19 cellular contexts compared by ENCODE assay signal in genomic region chr13:38394777-38395504, GRCh38. TPM values are rescaled to one million over a fixed set of nuclear protein-coding genes. Genes with fewer than 3 reads are reported as not detected.
DNase-seq lines count a peak whose midpoint lies in the region; ATAC-seq, FAIRE-seq and TF ChIP-seq lines count a peak whose summit lies in the region.
"Had no signal": no experiment of that assay in that cellular context is flagged by ENCODE, and none has a peak within 500 bp of the region (broad histone marks: within the 10 kb centered on the region; RNA-seq: fewer than 3 reads in every experiment).

No MANE protein-coding gene starts in this region.

- ATAC-seq in foreskin keratinocyte (peak; percentile 91), mucosa of descending colon (no peak)
- ATAC-seq: activated CD4-positive, CD25-positive, alpha-beta regulatory T cell treated with anti-CD3 and anti-CD28 coated beads, Interleukin-2, amount 50 U/mL, for 24 hours; CD8-positive, alpha-beta T cell; heart right ventricle; left ventricle myocardium superior; stimulated activated naive CD8-positive, alpha-beta T cell treated with anti-CD3 and anti-CD28 coated beads, Interleukin-15, Interleukin-2, amounts not matched to agents 100 U/mL and 50 U/mL, for 24 hours had no signal

- no peaks in the 10 kb centered on the region for H3K27me3 ChIP-seq in foreskin keratinocyte
- H3K27me3 ChIP-seq: heart right ventricle, neural progenitor cell had no signal

- no peak for FAIRE-seq in frontal cortex (lab: Jason Lieb, UNC)

- peaks cover 16% of the 10 kb centered on the region for H3K4me1 ChIP-seq in foreskin keratinocyte
- H3K4me1 ChIP-seq in mucosa of descending colon (ENCODE audit: low read depth) = no peaks in the 10 kb centered on the region
- H3K4me1 ChIP-seq: heart right ventricle, neural progenitor cell had no signal

- no peaks in the 10 kb centered on the region for H3K9me3 ChIP-seq in mucosa of descending colon

- DNase-seq in DMS53 (lab: John Stamatoyannopoulos, UW) = peak; percentile 57
- no peak for DNase-seq in DMS53 treated with DMSO at 0.1 percent for 48 hours (lab: John Stamatoyannopoulos, UW; ENCODE audit: unreplicated experiment)
- peak; percentile 9 to 16 for DNase-seq in SHP77 (lab: John Stamatoyannopoulos, UW)
- DNase-seq in foreskin keratinocyte = peak; percentile 78 to 90
- no peak for DNase-seq in type B pancreatic cell (ENCODE audit: extremely low spot score, unreplicated experiment)
- no peak for DNase-seq in mucosa of descending colon
- DNase-seq in NCI-H345 treated with DMSO at 0.1 percent for 48 hours (lab: John Stamatoyannopoulos, UW; ENCODE audit: unreplicated experiment) = no peak
- no peak for DNase-seq in frontal cortex (ENCODE audit: low spot score in 2 of 2)
- DNase-seq: 8988T; activated naive CD8-positive, alpha-beta T cell treated with anti-CD3 and anti-CD28 coated beads, Interleukin-2, amount 10 ng/mL, durations not matched to agents 7 days and 5 days; CD8-positive, alpha-beta T cell; H9; heart right ventricle; Kasumi-1; left ventricle myocardium superior; stimulated activated naive CD8-positive, alpha-beta T cell treated with anti-CD3 and anti-CD28 coated beads, Interleukin-15, Interleukin-2, amounts not matched to agents 100 U/mL and 50 U/mL, for 24 hours; SW 1271 had no signal

- H3K4me3 Mint-ChIP-seq in type B pancreatic cell = no peak overlapping the region
- H3K4me3 Mint-ChIP-seq: activated naive CD8-positive, alpha-beta T cell treated with anti-CD3 and anti-CD28 coated beads, Interleukin-2, amount 10 ng/mL, durations not matched to agents 7 days and 5 days; CD8-positive, alpha-beta T cell; H9; neural progenitor cell had no signal

- H3K27ac ChIP-seq in foreskin keratinocyte = peak overlapping the region; percentile 45
- H3K27ac ChIP-seq: heart right ventricle, neural progenitor cell had no signal

- no peaks in the 10 kb centered on the region for H3K27me3 Mint-ChIP-seq in type B pancreatic cell

- no peaks in the 10 kb centered on the region for H3K9me3 Mint-ChIP-seq in type B pancreatic cell
- H3K9me3 Mint-ChIP-seq: activated naive CD8-positive, alpha-beta T cell treated with anti-CD3 and anti-CD28 coated beads, Interleukin-2, amount 10 ng/mL, durations not matched to agents 7 days and 5 days; H9 had no signal

- H3K36me3 ChIP-seq in mucosa of descending colon (ENCODE audit: low read depth) = no peaks in the 10 kb centered on the region
- H3K36me3 ChIP-seq: heart right ventricle, neural progenitor cell had no signal

- no peak overlapping the region for H3K4me3 ChIP-seq in mucosa of descending colon
- H3K4me3 ChIP-seq: heart right ventricle, neural progenitor cell had no signal

- H3K36me3 Mint-ChIP-seq in type B pancreatic cell = no peaks in the 10 kb centered on the region
- H3K36me3 Mint-ChIP-seq: CD8-positive, alpha-beta T cell; neural progenitor cell had no signal

- TF ChIP-seq CTCF in foreskin keratinocyte (conservative IDR thresholded peaks at IDR 0.05) (no peak), type B pancreatic cell (conservative IDR thresholded peaks at IDR 0.05) (no peak), mucosa of descending colon (IDR thresholded peaks at IDR 0.05) (no peak)

- peak overlapping the region; percentile 29 for H3K27ac Mint-ChIP-seq in type B pancreatic cell
- H3K27ac Mint-ChIP-seq: activated naive CD8-positive, alpha-beta T cell treated with anti-CD3 and anti-CD28 coated beads, Interleukin-2, amount 10 ng/mL, durations not matched to agents 7 days and 5 days; CD8-positive, alpha-beta T cell; H9; neural progenitor cell had no signal

- H3K4me1 Mint-ChIP-seq in type B pancreatic cell (ENCODE audit: unreplicated experiment) = peaks cover 19% of the 10 kb centered on the region

- intact Hi-C loops in mucosa of descending colon (cut with DNase I, micrococcal nuclease) = no loop called here

RNA-seq across cellular contexts. Expression of gene UFM1, which starts 45.3 kb away (rescaled TPM):
- total RNA-seq in foreskin keratinocyte (44.6 and 52.8 TPM in 2 replicates), type B pancreatic cell (ENCODE audit: low replicate concordance) (50.6 and 63.5 TPM in 2 replicates), mucosa of descending colon (10 to 100 TPM; 50.5 to 56.6 (median 50.9) TPM), frontal cortex (178 TPM)
- 24.9 and 26.9 TPM in 2 replicates for polyA plus RNA-seq in foreskin keratinocyte

Comparison
In these comparisons a context has a peak if more than half of its experiments do, and no peak if none do; other contexts are left out.
1. DNase-seq: peak in DMS53 (single experiment), SHP77 (2 of 2) and foreskin keratinocyte (2 of 2); none in DMS53 treated with DMSO at 0.1 percent for 48 hours (single experiment), type B pancreatic cell (single experiment), mucosa of descending colon (0 of 3), NCI-H345 treated with DMSO at 0.1 percent for 48 hours (single experiment) and frontal cortex (0 of 2).